20 cellular contexts compared by ENCODE assay signal in genomic region chr15:67054676-67055075, GRCh38. TPM values are rescaled to one million over a fixed set of nuclear protein-coding genes. Genes with fewer than 3 reads are reported as not detected.
A peak's percentile ranks its signal among the peaks of the same experiment; 100 is the strongest.
DNase-seq lines count a peak whose midpoint lies in the region; ATAC-seq, FAIRE-seq and TF ChIP-seq lines count a peak whose summit lies in the region.
"Had no signal": no experiment of that assay in that cellular context is flagged by ENCODE, and none has a peak within 500 bp of the region (broad histone marks: within the 10 kb centered on the region; RNA-seq: fewer than 3 reads in every experiment).

No MANE protein-coding gene starts in this region.

- CTCF ChIA-PET in activated naive CD4-positive, alpha-beta T cell treated with anti-CD3 and anti-CD28 coated beads, Interleukin-2, amount 10 ng/mL, durations not matched to agents 7 days and 5 days (lab: Charles Lee), result no interaction called here
- CTCF ChIA-PET in K562 (lab: Yijun Ruan, JAX; ENCODE audit: low intra/inter-chr PET ratio), result no interaction called here

- in situ Hi-C loops in K562 (cut with MboI), result no loop called here

- H3K27me3 Mint-ChIP-seq in activated naive CD4-positive, alpha-beta T cell treated with anti-CD3 and anti-CD28 coated beads, Interleukin-2, amount 50 U/mL, for 24 hours, result no peaks in the 10 kb centered on the region
- peaks cover 5% of the 10 kb centered on the region for H3K27me3 Mint-ChIP-seq in activated naive CD4-positive, alpha-beta T cell treated with anti-CD3 and anti-CD28 coated beads, Interleukin-2, amount 10 ng/mL, durations not matched to agents 7 days and 5 days
- peaks cover 4% of the 10 kb centered on the region for H3K27me3 Mint-ChIP-seq in GM23338 (ENCODE audit: insufficient read depth, low read depth, poor library complexity)

- no peaks in the 10 kb centered on the region for H4K20me1 ChIP-seq in GM23338 (replicated peaks; ENCODE audit: insufficient read depth)
- H4K20me1 ChIP-seq in K562 (replicated peaks; ENCODE audit: control insufficient read depth, insufficient read depth, low read length), result no peaks in the 10 kb centered on the region

- no peak for FAIRE-seq in K562 (lab: Jason Lieb, UNC)
- FAIRE-seq: A549 had no signal

- H3K9me3 ChIP-seq in K562 (replicated peaks; ENCODE audit: control insufficient read depth, insufficient read depth, low read depth, low read length) (no peaks in the 10 kb centered on the region), heart right ventricle (no peaks in the 10 kb centered on the region)
- H3K9me3 ChIP-seq: A549, Caco-2 had no signal

- H3K27ac ChIP-seq in GM23338 (ENCODE audit: low read depth), result no peak overlapping the region
- no peak overlapping the region for H3K27ac ChIP-seq in K562 (ENCODE audit: extremely low read depth, low read depth, low read length)
- no peak overlapping the region for H3K27ac ChIP-seq in heart right ventricle

- 35% methylated on average over 5 of the region's 5 CpGs for WGBS in K562 (ENCODE audit: insufficient coverage, low coverage, missing lambda C conversion rate)
- 94 to 96% methylated on average over 5 of the region's 5 CpGs for WGBS in heart right ventricle, 2 donors

- no peaks in the 10 kb centered on the region for H3K9me1 ChIP-seq in K562 (ENCODE audit: control insufficient read depth, insufficient read depth, low read length)

- no peak overlapping the region for H3K4me3 ChIP-seq in GM23338
- no peak overlapping the region for H3K4me3 ChIP-seq in K562
- H3K4me3 ChIP-seq in heart right ventricle, result no peak overlapping the region
- H3K4me3 ChIP-seq: A549 had no signal

- no peak for TF ChIP-seq CTCF in GM23338 (conservative IDR thresholded peaks at IDR 0.05; ENCODE audit: low read depth in 2 of 2)
- no peak for TF ChIP-seq CTCF in K562 (IDR thresholded peaks at IDR 0.05 in 2 of 3, conservative IDR thresholded peaks at IDR 0.05 in 1 of 3; ENCODE audit: insufficient read depth in 2 of 3, low read depth in 1 of 3, low read length in 3 of 3)
- TF ChIP-seq CTCF in heart right ventricle (IDR thresholded peaks at IDR 0.05), result no peak

- H3K79me2 ChIP-seq in GM23338 (replicated peaks; ENCODE audit: insufficient read depth) (no peaks in the 10 kb centered on the region), K562 (ENCODE audit: control insufficient read depth, insufficient read depth, low read length) (no peaks in the 10 kb centered on the region)

- H3K36me3 Mint-ChIP-seq in activated naive CD4-positive, alpha-beta T cell treated with anti-CD3 and anti-CD28 coated beads, Interleukin-2, amount 50 U/mL, for 24 hours, result no peaks in the 10 kb centered on the region
- H3K36me3 Mint-ChIP-seq in activated naive CD4-positive, alpha-beta T cell treated with anti-CD3 and anti-CD28 coated beads, Interleukin-2, amount 10 ng/mL, durations not matched to agents 7 days and 5 days, result no peaks in the 10 kb centered on the region
- no peaks in the 10 kb centered on the region for H3K36me3 Mint-ChIP-seq in GM23338 (ENCODE audit: low read depth)

- POLR2A ChIA-PET in K562 (lab: Yijun Ruan, JAX), result interaction anchor here (1.4 kb wide), 1 partner anchor 13 kb away, joined by 3 read pairs; no protein-coding TSS in a partner anchor

- TF ChIP-seq RAD21 in K562 (CRISPR knock-in tag; conservative IDR thresholded peaks at IDR 0.05 in 1 of 2, IDR thresholded peaks at IDR 0.05 in 1 of 2), result no peak

- no peak for TF ChIP-seq POLR2A in K562 (conservative IDR thresholded peaks at IDR 0.05)

- H3K9me3 Mint-ChIP-seq in activated naive CD4-positive, alpha-beta T cell treated with anti-CD3 and anti-CD28 coated beads, Interleukin-2, amount 50 U/mL, for 24 hours, result no peaks in the 10 kb centered on the region
- no peaks in the 10 kb centered on the region for H3K9me3 Mint-ChIP-seq in activated naive CD4-positive, alpha-beta T cell treated with anti-CD3 and anti-CD28 coated beads, Interleukin-2, amount 10 ng/mL, durations not matched to agents 7 days and 5 days
- H3K9me3 Mint-ChIP-seq in GM23338, result no peaks in the 10 kb centered on the region

- no peaks in the 10 kb centered on the region for H3K9me2 ChIP-seq in GM23338 (ENCODE audit: insufficient read depth)

- ATAC-seq in GM23338, result no peak; the same call in 2 of the 3 replicates
- ATAC-seq in K562, result no peak; the same call in 2 of the 3 replicates
- ATAC-seq in stimulated activated naive CD8-positive, alpha-beta T cell treated with anti-CD3 and anti-CD28 coated beads, Interleukin-15, Interleukin-2, amounts not matched to agents 100 U/mL and 50 U/mL, for 24 hours, result peak; percentile 67
- ATAC-seq in heart right ventricle, result no peak
- ATAC-seq: A549 had no signal

- H2AFZ ChIP-seq in GM23338 (peak overlapping the region; percentile 78), K562 (ENCODE audit: low read depth, low read length) (0 out of 2 replicates have a peak overlapping the region, but pooled peaks have one; percentile 17)

- H3K4me1 ChIP-seq in GM23338 (ENCODE audit: insufficient read depth), result no peaks in the 10 kb centered on the region; the same call in none of the 2 replicates
- H3K4me1 ChIP-seq in K562 (replicated peaks in 1 of 2; ENCODE audit: control insufficient read depth in 2 of 2, insufficient read depth in 2 of 2, low read length in 2 of 2), result peaks cover 3 to 5% of the 10 kb centered on the region in 2 experiments; a peak in 2 of 5 replicates
- peaks cover 0 to 34% (median 12%) of the 10 kb centered on the region in 9 donors for H3K4me1 ChIP-seq in heart right ventricle

- BruUV-seq in K562 (replicated peaks; lab: Mats Ljungman, UMichigan), result no TSS peak

- no peak for TF ChIP-seq EP300 in K562 (IDR thresholded peaks at IDR 0.05; ENCODE audit: low read length)

- no peaks in the 10 kb centered on the region for H3F3A ChIP-seq in GM23338 (replicated peaks; ENCODE audit: low read depth)

- H3K4me2 ChIP-seq in GM23338 (no peak overlapping the region), K562 (ENCODE audit: insufficient read depth, low read length) (no peak overlapping the region)
- H3K4me2 ChIP-seq: A549 had no signal

- peaks cover 32% of the 10 kb centered on the region for H3K4me1 Mint-ChIP-seq in activated naive CD4-positive, alpha-beta T cell treated with anti-CD3 and anti-CD28 coated beads, Interleukin-2, amount 50 U/mL, for 24 hours
- H3K4me1 Mint-ChIP-seq in activated naive CD4-positive, alpha-beta T cell treated with anti-CD3 and anti-CD28 coated beads, Interleukin-2, amount 10 ng/mL, durations not matched to agents 7 days and 5 days, result peaks cover 27% of the 10 kb centered on the region
- peaks cover 18% of the 10 kb centered on the region for H3K4me1 Mint-ChIP-seq in GM23338

- DNase-seq in activated naive CD4-positive, alpha-beta T cell treated with anti-CD3 and anti-CD28 coated beads, Interleukin-2, amount 10 ng/mL, durations not matched to agents 7 days and 5 days, result no peak
- DNase-seq in GM23338 (ENCODE audit: low spot score), result no peak
- no peak for DNase-seq in K562 (ENCODE audit: extremely low read depth in 1 of 4, low spot score in 3 of 4)
- no peak for DNase-seq in stimulated activated naive CD8-positive, alpha-beta T cell treated with anti-CD3 and anti-CD28 coated beads, Interleukin-15, Interleukin-2, amounts not matched to agents 100 U/mL and 50 U/mL, for 24 hours
- no peak for DNase-seq in glomerular visceral epithelial cell (ENCODE audit: extremely low spot score)
- DNase-seq in heart right ventricle, result no peak
- no peak for DNase-seq in AG08395 (ENCODE audit: low spot score)
- DNase-seq: C1 segment of cervical spinal cord, Caco-2, EL, HCEC 1CT, MV-4-11, NCI-H1417 treated with DMSO at 0.1 percent for 48 hours, NCI-H2029, NCI-H2171, NCI-H446, NCI-H69, SIG-M5 had no signal

- H3K27ac Mint-ChIP-seq in activated naive CD4-positive, alpha-beta T cell treated with anti-CD3 and anti-CD28 coated beads, Interleukin-2, amount 50 U/mL, for 24 hours, result peak overlapping the region; percentile 25
- H3K27ac Mint-ChIP-seq in activated naive CD4-positive, alpha-beta T cell treated with anti-CD3 and anti-CD28 coated beads, Interleukin-2, amount 10 ng/mL, durations not matched to agents 7 days and 5 days, result no peak overlapping the region
- H3K27ac Mint-ChIP-seq in GM23338, result no peak overlapping the region

- H3K27me3 ChIP-seq in GM23338 (ENCODE audit: insufficient read depth) (no peaks in the 10 kb centered on the region), K562 (ENCODE audit: control insufficient read depth in 2 of 2, insufficient read depth in 2 of 2, low read length in 2 of 2) (no peaks in the 10 kb centered on the region), heart right ventricle (no peaks in the 10 kb centered on the region)

- H3K9ac ChIP-seq in K562 (ENCODE audit: insufficient read depth in 1 of 2, low read depth in 2 of 2, low read length in 2 of 2), result no peak overlapping the region

- H3K4me3 Mint-ChIP-seq in activated naive CD4-positive, alpha-beta T cell treated with anti-CD3 and anti-CD28 coated beads, Interleukin-2, amount 50 U/mL, for 24 hours, result no peak overlapping the region
- H3K4me3 Mint-ChIP-seq in activated naive CD4-positive, alpha-beta T cell treated with anti-CD3 and anti-CD28 coated beads, Interleukin-2, amount 10 ng/mL, durations not matched to agents 7 days and 5 days, result no peak overlapping the region
- H3K4me3 Mint-ChIP-seq in GM23338, result no peak overlapping the region

- H3K36me3 ChIP-seq in GM23338 (ENCODE audit: insufficient read depth) (no peaks in the 10 kb centered on the region), K562 (ENCODE audit: control insufficient read depth, insufficient read depth, low read length) (no peaks in the 10 kb centered on the region), heart right ventricle (no peaks in the 10 kb centered on the region)

- intact Hi-C loops in K562 (cut with micrococcal nuclease) (no loop called here), heart right ventricle (cut with DNase I) (loop anchor here in 1 of 10 donors (10.0 kb wide), 1 partner anchor 100 kb away; no protein-coding TSS in a partner anchor)

RNA-seq across cellular contexts. Expression of gene SMAD3, which starts 10.7 kb away (rescaled TPM):
- total RNA-seq in GM23338 (2014; rRNA removed; shearing (Covaris generic)), result 9.0 and 11.6 TPM in 2 replicates
- polyA plus RNA-seq in GM23338 (2016; fragmentation: Nextera tagmentation; extraction: Ambion mirVana) (3.4 and 4.9 TPM in 2 replicates), K562 (2011; rRNA removed) (14.6 and 22.6 TPM in 2 replicates), K562 (2014; fragmentation: Illumina TruSeq; extraction: Trizol) (34.7 and 39.2 TPM in 2 replicates), K562 (2014; fragmentation: Nextera tagmentation; extraction: Ambion mirVana) (1 to 10 TPM; 4.3 to 5.0 TPM), K562 (2014; rRNA removed) (13.3 and 14.3 TPM in 2 replicates), heart right ventricle (1 to 10 TPM; 6.2 to 7.8 TPM)
- 61.6 and 88.8 TPM in 2 replicates for total RNA-seq in K562 (2011; cell fraction: chromatin; rRNA removed; ENCODE audit: low replicate concordance)
- 33.5 and 35.9 TPM in 2 replicates for total RNA-seq in K562 (2011; cell fraction: nucleolus; rRNA removed)
- total RNA-seq in K562 (2011; cell fraction: nucleoplasm; rRNA removed), result 44.2 and 72.8 TPM in 2 replicates
- total RNA-seq in K562 (2014; rRNA removed) (11.1 and 11.9 TPM in 2 replicates), K562 (2014; rRNA removed; fragmentation: Illumina TruSeq; extraction: Trizol) (9.2 and 11.0 TPM in 2 replicates), K562 (2015; rRNA removed; fragmentation: Illumina TruSeq; extraction: Trizol) (9.1 and 9.6 TPM in 2 replicates), K562 (2021) (24.3 and 30.1 TPM in 2 replicates), heart right ventricle (10 to 100 TPM; 11.3 to 44.8 (median 15.7) TPM)
- 11.5 and 14.8 TPM in 2 replicates for polyA plus RNA-seq in K562 (2011; cell fraction: cytosol; rRNA removed)
- polyA plus RNA-seq in K562 (2011; cell fraction: nucleus; rRNA removed), result 52.1 and 90.9 TPM in 2 replicates
- 17.9 and 20.7 TPM in 2 replicates for polyA plus RNA-seq in K562 (2012)
- 14.9 and 15.1 TPM in 2 replicates for polyA minus RNA-seq in K562 (2011; rRNA and poly(A)+ RNA removed)
- polyA minus RNA-seq in K562 (2011; cell fraction: cytosol; rRNA and poly(A)+ RNA removed), result 15.1 and 16.3 TPM in 2 replicates
- polyA minus RNA-seq in K562 (2011; cell fraction: nucleus; rRNA and poly(A)+ RNA removed), result 12.7 and 18.8 TPM in 2 replicates
